ENCODE assay signal across 22 cellular contexts in genomic region chr9:96738147-96739027, GRCh38. TPM values are rescaled to one million over a fixed set of nuclear protein-coding genes. Genes with fewer than 3 reads are reported as not detected.
DNase-seq lines count a peak whose midpoint lies in the region; ATAC-seq, FAIRE-seq and TF ChIP-seq lines count a peak whose summit lies in the region.
"Had no signal": no experiment of that assay in that cellular context is flagged by ENCODE, and none has a peak within 500 bp of the region (broad histone marks: within the 10 kb centered on the region; RNA-seq: fewer than 3 reads in every experiment).

No MANE protein-coding gene starts in this region.

- H3K4me2 ChIP-seq in HCT116 (ENCODE audit: low read length) (no peak overlapping the region), H1 (ENCODE audit: insufficient read depth in 1 of 2, low read depth in 2 of 2, low read length in 2 of 2) (no peak overlapping the region)
- H3K4me2 ChIP-seq: A549; BLaER1 treated with 17β-estradiol and CSF1 and Interleukin-3, amounts not matched to agents 10 nM and 100 nM; GM23338 had no signal

- no peak overlapping the region for H4K91ac ChIP-seq in H1 (replicated peaks; ENCODE audit: insufficient read length, low read length)

- H3K9ac ChIP-seq in HCT116 (ENCODE audit: low read length): no peak overlapping the region
- H3K9ac ChIP-seq in adipocyte (ENCODE audit: low read length): no peak overlapping the region
- H3K9ac ChIP-seq in H1 (replicated peaks in 1 of 4; ENCODE audit: extremely low read depth in 1 of 4, low read depth in 3 of 4, low read length in 3 of 4): no peak overlapping the region
- H3K9ac ChIP-seq in subcutaneous abdominal adipose tissue (ENCODE audit: low read length in 5 of 5): no peak overlapping the region
- H3K9ac ChIP-seq: BLaER1 treated with 17β-estradiol and CSF1 and Interleukin-3, amounts not matched to agents 10 nM and 100 nM had no signal

- H3K79me2 ChIP-seq in HCT116 (ENCODE audit: insufficient read depth, low read length) (no peaks in the 10 kb centered on the region), H1 (ENCODE audit: control insufficient read depth in 1 of 2, insufficient read depth in 2 of 2, low read length in 2 of 2) (no peaks in the 10 kb centered on the region)

- H2BK20ac ChIP-seq in H1 (ENCODE audit: low read length): no peak overlapping the region

- H3K18ac ChIP-seq in H1 (ENCODE audit: extremely low read depth, low read length): no peak overlapping the region

- H3K56ac ChIP-seq in H1 (replicated peaks; ENCODE audit: insufficient read length, low read depth, low read length): no peak overlapping the region

- H2AK5ac ChIP-seq in H1 (ENCODE audit: low read depth, low read length): no peak overlapping the region

- CTCF ChIA-PET in HCT116 (lab: Charles Lee) (no interaction called here), H1 (lab: Charles Lee; ENCODE audit: partially characterized antibody) (interaction anchor here (0.6 kb wide), 1 partner anchor 400 kb away, joined by 4 read pairs; no protein-coding TSS in a partner anchor)

- no peak overlapping the region for H3K4ac ChIP-seq in H1 (replicated peaks; ENCODE audit: insufficient read length, low read depth, low read length)

- WGBS in H1 (ENCODE audit: extremely low coverage in 1 of 2, insufficient coverage in 1 of 2, insufficient read length in 1 of 2, insufficient replicate concordance in 2 of 2, low coverage in 1 of 2, low lambda C conversion rate in 2 of 2, missing lambda C conversion rate in 1 of 2), 2 experiments: 93% methylated on average over 4 of the region's 4 CpGs; no CpG with 5 or more reads in 1 of the 2 experiments
- 96 to 97% methylated on average over 4 of the region's 4 CpGs for WGBS in sigmoid colon, 2 donors

- H2BK120ac ChIP-seq in H1 (replicated peaks; ENCODE audit: low read depth, low read length): no peak overlapping the region

- H2AFZ ChIP-seq in HCT116 (ENCODE audit: low read depth, low read length, poor library complexity, severe bottlenecking) (no peak overlapping the region), H1 (ENCODE audit: low read length) (no peak overlapping the region)
- H2AFZ ChIP-seq: GM23338 had no signal

- no peak for TF ChIP-seq EP300 in H1 (IDR thresholded peaks at IDR 0.05; ENCODE audit: borderline replicate concordance in 1 of 2, low read depth in 2 of 2, low read length in 2 of 2)
- TF ChIP-seq EP300 in sigmoid colon (IDR thresholded peaks at IDR 0.05): no peak

- H2BK15ac ChIP-seq in H1 (ENCODE audit: low read length): no peak overlapping the region

- no peak overlapping the region for H3K23ac ChIP-seq in H1 (ENCODE audit: insufficient read length)

- POLR2A ChIA-PET in HCT116 (lab: Charles Lee): no interaction called here
- POLR2A ChIA-PET in H1 (lab: Charles Lee; ENCODE audit: partially characterized antibody): no interaction called here

- no peak overlapping the region for H4K8ac ChIP-seq in H1 (ENCODE audit: extremely low read depth, insufficient read depth, low read length)

- no peaks in the 10 kb centered on the region for H3K4me1 ChIP-seq in HCT116 (ENCODE audit: control insufficient read depth in 1 of 2, insufficient read depth in 2 of 2, low read length in 2 of 2)
- no peaks in the 10 kb centered on the region for H3K4me1 ChIP-seq in adipocyte (ENCODE audit: control insufficient read depth, insufficient read depth, low read length)
- H3K4me1 ChIP-seq in H1 (replicated peaks in 1 of 4; ENCODE audit: control insufficient read depth in 3 of 4, insufficient read depth in 4 of 4, low read length in 3 of 4): no peaks in the 10 kb centered on the region
- H3K4me1 ChIP-seq in subcutaneous abdominal adipose tissue (ENCODE audit: control insufficient read depth in 5 of 5, insufficient read depth in 5 of 5, low read length in 5 of 5): no peaks in the 10 kb centered on the region
- no peaks in the 10 kb centered on the region for H3K4me1 ChIP-seq in sigmoid colon
- H3K4me1 ChIP-seq: A549; BE2C; BLaER1 treated with 17β-estradiol and CSF1 and Interleukin-3, amounts not matched to agents 10 nM and 100 nM; HAP-1 had no signal

- no peaks in the 10 kb centered on the region for H3K36me3 ChIP-seq in HCT116 (ENCODE audit: control insufficient read depth in 1 of 2, insufficient read depth in 2 of 2, low read length in 2 of 2)
- no peaks in the 10 kb centered on the region for H3K36me3 ChIP-seq in adipocyte (ENCODE audit: control insufficient read depth, insufficient read depth, low read length, severe bottlenecking)
- peaks cover 0 to 6% (median 3%) of the 10 kb centered on the region in 4 experiments; a peak in 3 of 8 replicates for H3K36me3 ChIP-seq in H1 (ENCODE audit: control insufficient read depth in 2 of 4, insufficient read depth in 4 of 4, low read length in 3 of 4)
- peaks cover 0 to 9% (median 3%) of the 10 kb centered on the region in 5 donors for H3K36me3 ChIP-seq in subcutaneous abdominal adipose tissue (ENCODE audit: control insufficient read depth in 5 of 5, insufficient read depth in 5 of 5, low read length in 5 of 5)
- peaks cover 0 to 28% (median 4%) of the 10 kb centered on the region in 4 donors for H3K36me3 ChIP-seq in sigmoid colon
- H3K36me3 ChIP-seq: BE2C, HAP-1 had no signal

- RAD21 ChIA-PET in HCT116 (lab: Charles Lee; ENCODE audit: low non-redundant PET in 1 of 2, low total read pairs in 2 of 2, uncharacterized antibody in 2 of 2, unreplicated experiment in 2 of 2): no interaction called here

- no peaks in the 10 kb centered on the region for H3K9me2 ChIP-seq in HCT116 (ENCODE audit: insufficient read depth)

- TF ChIP-seq CTCF in HCT116 (IDR thresholded peaks at IDR 0.05 in 2 of 3, conservative IDR thresholded peaks at IDR 0.05 in 1 of 3; ENCODE audit: borderline replicate concordance in 1 of 3, insufficient read depth in 1 of 3, low read depth in 2 of 3, low read length in 2 of 3): no peak
- TF ChIP-seq CTCF in H1 (IDR thresholded peaks at IDR 0.05; ENCODE audit: control extremely low read depth in 1 of 3, insufficient read depth in 1 of 3, low read depth in 1 of 3, low read length in 3 of 3): no peak
- TF ChIP-seq CTCF in sigmoid colon (IDR thresholded peaks at IDR 0.05): no peak

- TF ChIP-seq RAD21 in HCT116 (IDR thresholded peaks at IDR 0.05; ENCODE audit: low read depth) (no peak), H1 (IDR thresholded peaks at IDR 0.05 in 1 of 2, conservative IDR thresholded peaks at IDR 0.05 in 1 of 2; ENCODE audit: low read depth in 2 of 2, low read length in 2 of 2) (no peak)

- H3K9me3 ChIP-seq in HCT116 (ENCODE audit: control insufficient read depth in 1 of 2, insufficient read depth in 1 of 2, low read depth in 1 of 2, low read length in 2 of 2) (peaks cover 17 to 22% of the 10 kb centered on the region in 2 experiments; a peak in 2 of 4 replicates), adipocyte (ENCODE audit: control insufficient read depth, low read length) (peaks cover 87% of the 10 kb centered on the region), H1 (ENCODE audit: insufficient read depth in 2 of 2, low read depth in 1 of 2, low read length in 1 of 2) (peaks cover 55 to 59% of the 10 kb centered on the region in 2 experiments), subcutaneous abdominal adipose tissue (ENCODE audit: control insufficient read depth in 5 of 5, low read length in 5 of 5) (peaks cover 36 to 80% (median 66%) of the 10 kb centered on the region in 5 donors), sigmoid colon (peaks cover 0 to 50% (median 20%) of the 10 kb centered on the region in 4 donors)

- no peaks in the 10 kb centered on the region for H3K79me1 ChIP-seq in H1 (ENCODE audit: low read depth, low read length)

- no peaks in the 10 kb centered on the region for H3K23me2 ChIP-seq in H1 (ENCODE audit: low read depth, low read length)

- no peak for FAIRE-seq in H1 (lab: Jason Lieb, UNC)
- FAIRE-seq in GM19239 (lab: Jason Lieb, UNC): no peak
- FAIRE-seq: A549, GM12892 had no signal

- ATAC-seq in HCT116: no peak
- ATAC-seq: A549, GM23338 had no signal

- H4K20me1 ChIP-seq in HCT116 (ENCODE audit: insufficient read depth): no peaks in the 10 kb centered on the region
- H4K20me1 ChIP-seq in H1 (replicated peaks in 1 of 2; ENCODE audit: control insufficient read depth in 1 of 2, insufficient read depth in 2 of 2, low read length in 2 of 2): no peaks in the 10 kb centered on the region
- H4K20me1 ChIP-seq: BLaER1 treated with 17β-estradiol and CSF1 and Interleukin-3, amounts not matched to agents 10 nM and 100 nM had no signal

- TF ChIP-seq POLR2A in HCT116 (IDR thresholded peaks at IDR 0.05; ENCODE audit: borderline replicate concordance, extremely low read depth, insufficient read depth, insufficient read length) (no peak), H1 (IDR thresholded peaks at IDR 0.05; ENCODE audit: control extremely low read depth in 1 of 2, low read depth in 2 of 2, low read length in 2 of 2) (no peak), sigmoid colon (IDR thresholded peaks at IDR 0.05) (no peak)

- intact Hi-C loops in HCT116 (cut with micrococcal nuclease) (no loop called here), sigmoid colon (cut with DNase I) (no loop called here)

- no peak overlapping the region for H4K5ac ChIP-seq in H1 (ENCODE audit: insufficient read length, low read depth, low read length)

- H2BK12ac ChIP-seq in H1 (ENCODE audit: low read depth, low read length): no peak overlapping the region

- DNase-seq in HCT116 (ENCODE audit: low read depth, low spot score) (no peak), adipocyte (ENCODE audit: low read depth) (no peak), H1 (ENCODE audit: low read depth in 1 of 2, low spot score in 2 of 2) (no peak), CD1c-positive myeloid dendritic cell (ENCODE audit: extremely low spot score) (no peak), GM19239 (ENCODE audit: insufficient read length, low spot score) (no peak), sigmoid colon (no peak)
- DNase-seq: 8988T; ACHN; AML-193; BE2C; Calu3; CD4-positive, alpha-beta memory T cell; COR-L47; DMS53; DMS79 treated with DMSO at 0.1 percent for 48 hours; GF-D8 had no signal

- BruUV-seq in HCT116 (replicated peaks; lab: Mats Ljungman, UMichigan): no TSS peak

- H3K27ac ChIP-seq in HCT116 (ENCODE audit: low read depth, low read length) (no peak overlapping the region), H1 (ENCODE audit: low read depth, low read length) (no peak overlapping the region), subcutaneous abdominal adipose tissue (ENCODE audit: low read depth, low read length) (no peak overlapping the region), sigmoid colon (no peak overlapping the region)
- H3K27ac ChIP-seq: A549; BLaER1 treated with 17β-estradiol and CSF1 and Interleukin-3, amounts not matched to agents 10 nM and 100 nM had no signal

- no peak overlapping the region for H3K4me3 ChIP-seq in HCT116 (replicated peaks in 1 of 2; ENCODE audit: low read depth in 1 of 2, low read length in 2 of 2)
- H3K4me3 ChIP-seq in adipocyte (ENCODE audit: low read length): peak overlapping the region; percentile 14
- no peak overlapping the region for H3K4me3 ChIP-seq in H1 (ENCODE audit: extremely low read depth in 1 of 4, insufficient read depth in 2 of 4, low read depth in 3 of 4, low read length in 4 of 4)
- peak overlapping the region in 4 of 5 donors; percentile 17 to 37 (median 34) for H3K4me3 ChIP-seq in subcutaneous abdominal adipose tissue (ENCODE audit: low read depth in 1 of 5, low read length in 5 of 5)
- H3K4me3 ChIP-seq in sigmoid colon: no peak overlapping the region
- H3K4me3 ChIP-seq: A549, GM23338, HAP-1 had no signal

- H3K27me3 ChIP-seq in HCT116 (ENCODE audit: insufficient read depth, low read length) (no peaks in the 10 kb centered on the region), adipocyte (replicated peaks; ENCODE audit: control insufficient read depth, insufficient read depth, low read length) (no peaks in the 10 kb centered on the region), H1 (replicated peaks in 1 of 4; ENCODE audit: control insufficient read depth in 3 of 4, extremely low read depth in 1 of 4, insufficient read depth in 3 of 4, low read length in 3 of 4) (no peaks in the 10 kb centered on the region), subcutaneous abdominal adipose tissue (ENCODE audit: control insufficient read depth in 5 of 5, insufficient read depth in 4 of 5, low read length in 5 of 5) (no peaks in the 10 kb centered on the region), sigmoid colon (no peaks in the 10 kb centered on the region)
- H3K27me3 ChIP-seq: BE2C; BLaER1 treated with 17β-estradiol and CSF1 and Interleukin-3, amounts not matched to agents 10 nM and 100 nM had no signal

- H2BK5ac ChIP-seq in H1 (ENCODE audit: low read depth, low read length): no peak overlapping the region

- H3K14ac ChIP-seq in H1 (ENCODE audit: insufficient read length): no peak overlapping the region

RNA-seq across cellular contexts. Expression of gene ZNF510, which starts 39.5 kb away (rescaled TPM):
- total RNA-seq in HCT116 (2021; ENCODE audit: unreplicated experiment): 6.6 TPM
- polyA plus RNA-seq in HCT116 (2012): 1.2 and 2.1 TPM in 2 replicates
- total RNA-seq in H1 (2021; fragmentation: NEBNext Ultra II Directional; extraction: Animal tissue kit (Norgen Biotek cat#: 25700)): 16.1 and 16.8 TPM in 2 replicates
- polyA plus RNA-seq in H1 (2011; rRNA removed): 3.3 and 5.3 TPM in 2 replicates
- polyA plus RNA-seq in H1 (2011; cell fraction: cytosol; rRNA removed): 5.9 TPM
- 15.9 TPM for polyA plus RNA-seq in H1 (2011; cell fraction: nucleus; rRNA removed)
- 5.9 to 9.6 TPM (median 8.8 TPM) in 4 replicates for polyA plus RNA-seq in H1 (2012, experiment 1 of 2)
- 0.26 TPM for polyA plus RNA-seq in H1 (2012, experiment 2 of 2)
- 6.4 TPM for polyA plus RNA-seq in H1 (2013, experiment 1 of 2)
- 6.3 TPM for polyA plus RNA-seq in H1 (2013, experiment 2 of 2)
- polyA minus RNA-seq in H1 (2011; rRNA and poly(A)+ RNA removed): 46.6 and 58.2 TPM in 2 replicates
- 8.5 TPM for polyA minus RNA-seq in H1 (2011; cell fraction: cytosol; rRNA and poly(A)+ RNA removed)
- 71.1 TPM for polyA minus RNA-seq in H1 (2011; cell fraction: nucleus; rRNA and poly(A)+ RNA removed)
- total RNA-seq in sigmoid colon: 10 to 100 TPM; 17.4 to 25.7 (median 20.7) TPM
- polyA plus RNA-seq in sigmoid colon: 1 to 10 TPM; 1.2 to 3.7 (median 2.5) TPM

Comparison
In these comparisons a context has a peak if more than half of its experiments do, and no peak if none do; other contexts are left out.
1. H3K4me3 ChIP-seq: peak in adipocyte (single experiment) and subcutaneous abdominal adipose tissue (4 of 5); none in HCT116 (0 of 2), H1 (0 of 4) and sigmoid colon (0 of 4).
2. Of the 16 proteins assayed by ChIP-seq in both H1 and HCT116: peak only in H1: none; only in HCT116: none; in both: ZNF274; in neither: 15.